19 cellular contexts compared by ENCODE assay signal in genomic region chr5:9920696-9921095, GRCh38.
DNase-seq lines count a peak whose midpoint lies in the region; ATAC-seq and TF ChIP-seq lines count a peak whose summit lies in the region.
"Had no signal": no experiment of that assay in that cellular context is flagged by ENCODE, and none has a peak within 500 bp of the region (broad histone marks: within the 10 kb centered on the region; RNA-seq: fewer than 3 reads in every experiment).

No MANE protein-coding gene starts in this region.

- POLR2A ChIA-PET in HEK293T (lab: Yijun Ruan, JAX), result no interaction called here

- CTCF ChIA-PET in HEK293T (lab: Yijun Ruan, JAX), result no interaction called here

- peaks cover 17% of the 10 kb centered on the region for H3K4me1 Mint-ChIP-seq in endodermal cell
- H3K4me1 Mint-ChIP-seq: CD14-positive monocyte had no signal

- H3K9me3 Mint-ChIP-seq in endodermal cell, result peaks cover 40% of the 10 kb centered on the region

- H3K27me3 Mint-ChIP-seq in endodermal cell (ENCODE audit: insufficient read depth), result no peaks in the 10 kb centered on the region

- H3K4me1 ChIP-seq in endodermal cell (ENCODE audit: control insufficient read depth, insufficient read depth, low read length) (no peaks in the 10 kb centered on the region), heart left ventricle (no peaks in the 10 kb centered on the region)

- H3K4me3 ChIP-seq in WERI-Rb-1 (ENCODE audit: low read depth, low read length), result no peak overlapping the region
- no peak overlapping the region for H3K4me3 ChIP-seq in endodermal cell (ENCODE audit: low read length)
- H3K4me3 ChIP-seq in heart left ventricle, result no peak overlapping the region
- H3K4me3 ChIP-seq: GM23248, SK-N-MC had no signal

- intact Hi-C loops in heart left ventricle (cut with DNase I), result no loop called here

- H3K27ac Mint-ChIP-seq in endodermal cell, result no peak overlapping the region
- H3K27ac Mint-ChIP-seq: CD14-positive monocyte had no signal

- WGBS in endodermal cell (ENCODE audit: insufficient coverage in 1 of 2, insufficient read length in 1 of 2), 2 experiments, result 97 to 100% methylated on average over 5 to 8 of the region's 8 CpGs
- 80 to 92% (median 83%) methylated on average over 8 of the region's 8 CpGs for WGBS in heart left ventricle, 4 donors

- H3K36me3 Mint-ChIP-seq in endodermal cell (ENCODE audit: low read depth), result peaks cover 14% of the 10 kb centered on the region
- H3K36me3 Mint-ChIP-seq: CD14-positive monocyte had no signal

- H3K4me3 Mint-ChIP-seq in endodermal cell, result no peak overlapping the region
- H3K4me3 Mint-ChIP-seq: CD14-positive monocyte had no signal

- H3K9me3 ChIP-seq in WERI-Rb-1 (ENCODE audit: severe bottlenecking) (peaks cover 7% of the 10 kb centered on the region), endodermal cell (ENCODE audit: control insufficient read depth, low read length) (peaks cover 51% of the 10 kb centered on the region), heart left ventricle (peaks cover 0 to 28% (median 6%) of the 10 kb centered on the region in 12 donors)

- H3K36me3 ChIP-seq in WERI-Rb-1, result no peaks in the 10 kb centered on the region
- H3K36me3 ChIP-seq in endodermal cell (ENCODE audit: control insufficient read depth, insufficient read depth, low read length), result no peaks in the 10 kb centered on the region
- H3K36me3 ChIP-seq in heart left ventricle, result no peaks in the 10 kb centered on the region

- DNase-seq in NCI-H82 (lab: John Stamatoyannopoulos, UW), result peak; percentile 3
- DNase-seq in NCI-H82 treated with DMSO at 0.1 percent for 48 hours (lab: John Stamatoyannopoulos, UW; ENCODE audit: unreplicated experiment), result no peak
- DNase-seq in WERI-Rb-1, result peak; percentile 32
- no peak for DNase-seq in endodermal cell
- no peak for DNase-seq in heart left ventricle
- no peak for DNase-seq in NCI-H748 (lab: John Stamatoyannopoulos, UW; ENCODE audit: unreplicated experiment)
- no peak for DNase-seq in HEK293T (ENCODE audit: extremely low spot score)
- DNase-seq: DND-41, GM23248, KBM-7, NCI-H1694 treated with DMSO at 0.1 percent for 48 hours, NCI-H2107, NCI-H2227 treated with DMSO at 0.1 percent for 48 hours, NCI-H510A treated with DMSO at 0.1 percent for 48 hours had no signal

- TF ChIP-seq CTCF in WERI-Rb-1 (IDR thresholded peaks at IDR 0.05; ENCODE audit: low read depth, low read length) (peak; percentile 53), endodermal cell (conservative IDR thresholded peaks at IDR 0.05) (peak; percentile 17), heart left ventricle (IDR thresholded peaks at IDR 0.05) (no peak)

- H3K9ac ChIP-seq in endodermal cell (ENCODE audit: extremely low read depth, low read length, poor library complexity, severe bottlenecking), result no peak overlapping the region
- H3K9ac ChIP-seq: GM23248 had no signal

- no peaks in the 10 kb centered on the region for H3K27me3 ChIP-seq in WERI-Rb-1 (ENCODE audit: insufficient read depth, low read depth, severe bottlenecking)
- no peaks in the 10 kb centered on the region for H3K27me3 ChIP-seq in endodermal cell (ENCODE audit: control insufficient read depth, insufficient read depth, low read length, poor library complexity, severe bottlenecking)
- H3K27me3 ChIP-seq in heart left ventricle, result no peaks in the 10 kb centered on the region

- no peak for ATAC-seq in heart left ventricle
- no peak for ATAC-seq in HG03460 (IDR thresholded peaks at IDR 0.05; ENCODE audit: unreplicated experiment)
- ATAC-seq: HCT116 had no signal

- H3K27ac ChIP-seq in WERI-Rb-1 (no peak overlapping the region), endodermal cell (ENCODE audit: low read depth, low read length) (no peak overlapping the region), heart left ventricle (no peak overlapping the region)
- H3K27ac ChIP-seq: 22Rv1, GM23248, SK-N-MC had no signal

- TF ChIP-seq POLR2A in heart left ventricle (IDR thresholded peaks at IDR 0.05), result no peak

TF ChIP-seq in HEK293T, 16 proteins besides CTCF, POLR2A, EP300 and RAD21:
- no peak for TF ChIP-seq FOXA1 (IDR thresholded peaks at IDR 0.05)
- no peak for TF ChIP-seq TARDBP (IDR thresholded peaks at IDR 0.05)
- TF ChIP-seq FOXK2 (IDR thresholded peaks at IDR 0.05), result no peak
- no peak for TF ChIP-seq SP1 (IDR thresholded peaks at IDR 0.05)
- no peak for TF ChIP-seq ARNT (IDR thresholded peaks at IDR 0.05)
- TF ChIP-seq ELF4 (IDR thresholded peaks at IDR 0.05), result no peak
- no peak for TF ChIP-seq L3MBTL2 (conservative IDR thresholded peaks at IDR 0.05)
- TF ChIP-seq SUZ12 (IDR thresholded peaks at IDR 0.05), result no peak
- no peak for TF ChIP-seq BHLHE40 (IDR thresholded peaks at IDR 0.05; ENCODE audit: borderline replicate concordance)
- no peak for TF ChIP-seq CTBP1 (IDR thresholded peaks at IDR 0.05; ENCODE audit: borderline replicate concordance)

Comparison
In these comparisons a context has a peak if more than half of its experiments do, and no peak if none do; other contexts are left out.
1. DNase-seq: peak in NCI-H82 (single experiment) and WERI-Rb-1 (single experiment); none in NCI-H82 treated with DMSO at 0.1 percent for 48 hours (single experiment), endodermal cell (single experiment), heart left ventricle (0 of 5), NCI-H748 (single experiment) and HEK293T (single experiment).
2. CTCF ChIP-seq: peak in WERI-Rb-1 (single experiment) and endodermal cell (single experiment); none in heart left ventricle (0 of 12).